24 cellular contexts compared by ENCODE assay signal in the genomic region with DNA sequence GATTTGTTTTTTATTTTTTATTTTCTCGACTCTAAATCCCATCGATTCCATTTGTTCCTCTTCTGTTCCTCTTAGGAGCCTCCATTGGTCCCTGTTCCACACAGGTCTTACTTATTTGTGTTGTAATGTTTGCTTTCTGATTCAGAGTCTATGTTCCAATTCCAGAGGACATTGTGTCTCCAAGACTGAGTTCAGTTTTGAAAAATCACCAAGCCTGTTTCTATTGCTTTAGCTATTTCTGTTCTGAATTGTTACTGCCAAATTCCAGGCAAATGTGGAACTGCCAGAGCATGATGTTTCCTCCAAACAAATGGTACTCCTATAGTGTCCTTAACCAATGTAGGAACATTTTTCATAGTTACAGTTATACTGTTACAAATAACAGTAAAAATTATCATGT.
"Had no signal": no experiment of that assay in that cellular context is flagged by ENCODE, and none has a peak within 500 bp of the region (broad histone marks: within the 10 kb centered on the region; RNA-seq: fewer than 3 reads in every experiment).

No MANE protein-coding gene starts in this region.

- H3K4me3 ChIP-seq: cardiac muscle cell, lung, spleen, transverse colon had no signal

- H3K4me1 ChIP-seq: foreskin keratinocyte, parathyroid adenoma, spleen, transverse colon had no signal

- ATAC-seq: activated T-cell treated with anti-CD3 and anti-CD28 coated beads, Interleukin-2, amount 50 U/mL, for 72 hours; foreskin keratinocyte; left colon; stimulated activated naive CD8-positive, alpha-beta T cell treated with anti-CD3 and anti-CD28 coated beads, Interleukin-15, Interleukin-2, amounts not matched to agents 100 U/mL and 50 U/mL, for 24 hours had no signal

- H3K36me3 ChIP-seq: cardiac muscle cell, spleen, transverse colon had no signal

- H3K27ac ChIP-seq: cardiac muscle cell, foreskin keratinocyte, parathyroid adenoma, spleen, transverse colon had no signal

- H3K4me1 Mint-ChIP-seq: activated naive CD8-positive, alpha-beta T cell treated with anti-CD3 and anti-CD28 coated beads, Interleukin-2, amount 10 ng/mL, durations not matched to agents 7 days and 5 days; naive B cell had no signal

- H3K4me3 Mint-ChIP-seq: activated CD4-positive, alpha-beta memory T cell treated with anti-CD3 and anti-CD28 coated beads for 36 hours; activated naive CD4-positive, alpha-beta T cell treated with anti-CD3 and anti-CD28 coated beads for 36 hours; activated naive CD8-positive, alpha-beta T cell treated with anti-CD3 and anti-CD28 coated beads, Interleukin-2, amount 10 ng/mL, durations not matched to agents 7 days and 5 days; activated T-cell treated with anti-CD3 and anti-CD28 coated beads, Interleukin-2, amount 50 U/mL, for 72 hours; naive B cell had no signal

- DNase-seq: activated CD4-positive, alpha-beta memory T cell treated with anti-CD3 and anti-CD28 coated beads for 36 hours; activated CD4-positive, alpha-beta T cell treated with anti-CD3 and anti-CD28 coated beads for 48 hours; activated effector memory CD4-positive, alpha-beta T cell treated with Interleukin-2 at 50 U/mL for 16 hours; activated naive CD4-positive, alpha-beta T cell treated with anti-CD3 and anti-CD28 coated beads for 36 hours; activated naive CD8-positive, alpha-beta T cell treated with anti-CD3 and anti-CD28 coated beads, Interleukin-2, amount 10 ng/mL, durations not matched to agents 7 days and 5 days; activated T-cell treated with anti-CD3 and anti-CD28 coated beads, Interleukin-2, amount 50 U/mL, for 72 hours; amniotic stem cell; effector memory CD4-positive, alpha-beta T cell; foreskin keratinocyte; glutamatergic neuron; hypothalamus; islet precursor cell; left colon; naive B cell; nucleus accumbens; spleen; stimulated activated CD4-positive, alpha-beta T cell treated with anti-CD3 and anti-CD28 coated beads, Interleukin-4, amount 100 ng/mL, for 1 hour; stimulated activated naive CD8-positive, alpha-beta T cell treated with anti-CD3 and anti-CD28 coated beads, Interleukin-15, Interleukin-2, amounts not matched to agents 100 U/mL and 50 U/mL, for 24 hours; SW 1271; transverse colon had no signal

- H3K9me3 ChIP-seq: spleen, transverse colon had no signal

- FAIRE-seq: urothelium cell line had no signal

- H3K27me3 Mint-ChIP-seq: activated CD4-positive, alpha-beta memory T cell treated with anti-CD3 and anti-CD28 coated beads for 36 hours; activated naive CD8-positive, alpha-beta T cell treated with anti-CD3 and anti-CD28 coated beads, Interleukin-2, amount 10 ng/mL, durations not matched to agents 7 days and 5 days; naive B cell had no signal

- H3K27me3 ChIP-seq: cardiac muscle cell, foreskin keratinocyte, spleen, transverse colon had no signal

- H3K27ac Mint-ChIP-seq: activated CD4-positive, alpha-beta memory T cell treated with anti-CD3 and anti-CD28 coated beads for 36 hours; activated naive CD4-positive, alpha-beta T cell treated with anti-CD3 and anti-CD28 coated beads for 36 hours; activated naive CD8-positive, alpha-beta T cell treated with anti-CD3 and anti-CD28 coated beads, Interleukin-2, amount 10 ng/mL, durations not matched to agents 7 days and 5 days; activated T-cell treated with anti-CD3 and anti-CD28 coated beads, Interleukin-2, amount 50 U/mL, for 72 hours; naive B cell had no signal

- H3K36me3 Mint-ChIP-seq: activated CD4-positive, alpha-beta memory T cell treated with anti-CD3 and anti-CD28 coated beads for 36 hours; activated naive CD8-positive, alpha-beta T cell treated with anti-CD3 and anti-CD28 coated beads, Interleukin-2, amount 10 ng/mL, durations not matched to agents 7 days and 5 days; naive B cell had no signal
